3 cellular contexts compared by ENCODE assay signal in the genomic region with DNA sequence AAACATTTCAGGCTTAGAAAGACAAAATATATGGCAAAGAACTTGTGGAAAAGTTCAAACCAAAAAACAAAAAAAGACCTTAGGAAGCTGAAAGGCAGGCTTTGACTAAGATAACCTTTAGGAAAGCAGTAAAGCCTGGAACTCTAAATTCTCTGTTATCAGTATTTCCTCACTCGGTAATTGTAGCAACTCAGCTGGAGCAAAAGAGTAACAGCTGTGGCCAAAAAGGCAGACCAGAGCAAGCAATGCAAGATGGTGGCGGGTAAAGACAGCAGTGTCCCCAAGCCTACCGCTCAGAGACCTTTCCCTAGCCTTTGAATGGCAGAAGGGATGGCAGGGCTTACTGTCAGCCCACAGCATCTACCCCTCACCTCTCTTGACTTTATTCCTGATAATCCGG.
TF ChIP-seq lines count a peak whose summit lies in the region.

No MANE protein-coding gene starts in this region.

TF ChIP-seq in A549, 52 proteins besides CTCF, POLR2A, EP300 and RAD21:
- no peak for TF ChIP-seq HOXB13 (CRISPR knock-in tag; IDR thresholded peaks at IDR 0.05; ENCODE audit: low read depth)
- TF ChIP-seq CHD4 (IDR thresholded peaks at IDR 0.05; ENCODE audit: borderline replicate concordance), result no peak
- TF ChIP-seq, protein P1, sequence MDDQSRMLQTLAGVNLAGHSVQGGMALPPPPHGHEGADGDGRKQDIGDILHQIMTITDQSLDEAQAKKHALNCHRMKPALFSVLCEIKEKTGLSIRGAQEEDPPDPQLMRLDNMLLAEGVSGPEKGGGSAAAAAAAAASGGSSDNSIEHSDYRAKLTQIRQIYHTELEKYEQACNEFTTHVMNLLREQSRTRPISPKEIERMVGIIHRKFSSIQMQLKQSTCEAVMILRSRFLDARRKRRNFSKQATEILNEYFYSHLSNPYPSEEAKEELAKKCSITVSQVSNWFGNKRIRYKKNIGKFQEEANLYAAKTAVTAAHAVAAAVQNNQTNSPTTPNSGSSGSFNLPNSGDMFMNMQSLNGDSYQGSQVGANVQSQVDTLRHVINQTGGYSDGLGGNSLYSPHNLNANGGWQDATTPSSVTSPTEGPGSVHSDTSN (IDR thresholded peaks at IDR 0.05), result no peak
- TF ChIP-seq MYC (IDR thresholded peaks at IDR 0.05; ENCODE audit: borderline replicate concordance, low read length), result no peak
- TF ChIP-seq ZC3H11A (IDR thresholded peaks at IDR 0.05), result no peak
- TF ChIP-seq NR3C1 (IDR thresholded peaks at IDR 0.05), result no peak
- TF ChIP-seq EHF (CRISPR knock-in tag; IDR thresholded peaks at IDR 0.05), result no peak
- TF ChIP-seq MAFK (IDR thresholded peaks at IDR 0.05; ENCODE audit: partially characterized antibody), result no peak
- no peak for TF ChIP-seq SREBF2 (IDR thresholded peaks at IDR 0.05)
- TF ChIP-seq FOSB (CRISPR knock-in tag; IDR thresholded peaks at IDR 0.05), result no peak
- no peak for TF ChIP-seq JUN (IDR thresholded peaks at IDR 0.05)
- TF ChIP-seq JUNB (IDR thresholded peaks at IDR 0.05), result no peak
- TF ChIP-seq FOSL2 (IDR thresholded peaks at IDR 0.05), result no peak
- TF ChIP-seq FOSL2 (CRISPR knock-in tag; IDR thresholded peaks at IDR 0.05), result no peak
- TF ChIP-seq, protein P2, sequence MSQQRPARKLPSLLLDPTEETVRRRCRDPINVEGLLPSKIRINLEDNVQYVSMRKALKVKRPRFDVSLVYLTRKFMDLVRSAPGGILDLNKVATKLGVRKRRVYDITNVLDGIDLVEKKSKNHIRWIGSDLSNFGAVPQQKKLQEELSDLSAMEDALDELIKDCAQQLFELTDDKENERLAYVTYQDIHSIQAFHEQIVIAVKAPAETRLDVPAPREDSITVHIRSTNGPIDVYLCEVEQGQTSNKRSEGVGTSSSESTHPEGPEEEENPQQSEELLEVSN (IDR thresholded peaks at IDR 0.05; ENCODE audit: borderline replicate concordance, low read depth), result no peak
- no peak for TF ChIP-seq SMC3 (IDR thresholded peaks at IDR 0.05)
- TF ChIP-seq BHLHE40 (IDR thresholded peaks at IDR 0.05; ENCODE audit: low read depth, low read length), result no peak
- TF ChIP-seq RARB (CRISPR knock-in tag; IDR thresholded peaks at IDR 0.05), result no peak
- TF ChIP-seq, protein P3, sequence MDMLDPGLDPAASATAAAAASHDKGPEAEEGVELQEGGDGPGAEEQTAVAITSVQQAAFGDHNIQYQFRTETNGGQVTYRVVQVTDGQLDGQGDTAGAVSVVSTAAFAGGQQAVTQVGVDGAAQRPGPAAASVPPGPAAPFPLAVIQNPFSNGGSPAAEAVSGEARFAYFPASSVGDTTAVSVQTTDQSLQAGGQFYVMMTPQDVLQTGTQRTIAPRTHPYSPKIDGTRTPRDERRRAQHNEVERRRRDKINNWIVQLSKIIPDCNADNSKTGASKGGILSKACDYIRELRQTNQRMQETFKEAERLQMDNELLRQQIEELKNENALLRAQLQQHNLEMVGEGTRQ (IDR thresholded peaks at IDR 0.05), result no peak

TF ChIP-seq in GM23338, 12 proteins besides CTCF, POLR2A, EP300 and RAD21:
- TF ChIP-seq EZH2 (IDR thresholded peaks at IDR 0.05; ENCODE audit: low read depth, unreplicated experiment), result no peak
- no peak for TF ChIP-seq ZNF331 (CRISPR knock-in tag; IDR thresholded peaks at IDR 0.05; ENCODE audit: low read depth)
- no peak for TF ChIP-seq EZH2phosphoT487 (IDR thresholded peaks at IDR 0.05; ENCODE audit: unreplicated experiment)

TF ChIP-seq in H1, 55 proteins besides CTCF, POLR2A, EP300 and RAD21:
- TF ChIP-seq KDM4A (IDR thresholded peaks at IDR 0.05; ENCODE audit: low read depth, low read length, severe bottlenecking) (no peak), SIN3A (conservative IDR thresholded peaks at IDR 0.05 in 1 of 2, IDR thresholded peaks at IDR 0.05 in 1 of 2; ENCODE audit: low read depth in 1 of 2, low read length in 2 of 2) (no peak), TAF1 (IDR thresholded peaks at IDR 0.05; ENCODE audit: low read depth, low read length) (no peak), HDAC2 (IDR thresholded peaks at IDR 0.05; ENCODE audit: borderline replicate concordance in 1 of 2, low read depth in 2 of 2, low read length in 2 of 2) (no peak), HDAC6 (IDR thresholded peaks at IDR 0.05; ENCODE audit: low read depth, low read length) (no peak), EGR1 (IDR thresholded peaks at IDR 0.05; ENCODE audit: borderline replicate concordance, low read depth, low read length) (no peak), SAP30 (IDR thresholded peaks at IDR 0.05; ENCODE audit: insufficient read depth, insufficient replicate concordance, low read length) (no peak)
